In the genomic region with DNA sequence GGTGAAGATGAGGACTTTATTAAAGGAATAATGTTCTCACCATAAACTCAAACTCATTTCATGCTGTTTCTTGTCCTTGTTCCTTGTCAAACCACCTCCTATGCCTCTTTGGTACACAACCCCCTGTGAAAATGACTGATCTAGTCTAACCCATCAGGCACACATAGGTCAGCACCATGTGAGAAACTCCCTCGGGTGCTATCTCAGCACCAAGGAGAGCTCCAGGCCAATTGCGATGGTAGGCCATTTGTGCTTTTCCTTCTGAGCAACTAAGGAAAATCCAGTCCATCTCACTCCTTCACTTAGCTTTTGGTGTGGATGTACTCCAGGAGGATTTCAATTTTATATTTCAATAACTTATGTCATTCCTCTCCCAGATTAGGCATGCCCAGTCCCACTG, we compare ENCODE assay signal across 16 cellular contexts.
DNase-seq lines count a peak whose midpoint lies in the region; ATAC-seq and TF ChIP-seq lines count a peak whose summit lies in the region.
"Had no signal": no experiment of that assay in that cellular context is flagged by ENCODE, and none has a peak within 500 bp of the region (broad histone marks: within the 10 kb centered on the region; RNA-seq: fewer than 3 reads in every experiment).

No MANE protein-coding gene starts in this region.

- H3K9me3 ChIP-seq in HEK293 (ENCODE audit: control insufficient read depth, insufficient read depth, low read depth, low read length), result no peaks in the 10 kb centered on the region
- H3K9me3 ChIP-seq in fibroblast of lung (ENCODE audit: control insufficient read depth, insufficient read depth, low read depth, low read length), result no peaks in the 10 kb centered on the region
- no peaks in the 10 kb centered on the region for H3K9me3 ChIP-seq in CD4-positive, alpha-beta memory T cell (ENCODE audit: control insufficient read depth in 1 of 2, low read length in 2 of 2)
- H3K9me3 ChIP-seq: body of pancreas, esophagus squamous epithelium had no signal

- no peaks in the 10 kb centered on the region for H3K9me3 Mint-ChIP-seq in progenitor cell of endocrine pancreas (ENCODE audit: low read depth)
- peaks cover 0 to 15% (median 0%) of the 10 kb centered on the region in 8 donors for H3K9me3 Mint-ChIP-seq in CD4-positive, alpha-beta memory T cell
- H3K9me3 Mint-ChIP-seq in stimulated activated naive CD8-positive, alpha-beta T cell treated with anti-CD3 and anti-CD28 coated beads, Interleukin-15, amount 100 ng/mL, for 72 hours, result peaks cover 0 to 5% of the 10 kb centered on the region in 2 donors

- H3K36me3 Mint-ChIP-seq in progenitor cell of endocrine pancreas (ENCODE audit: insufficient read depth), result no peaks in the 10 kb centered on the region
- H3K36me3 Mint-ChIP-seq in CD4-positive, alpha-beta memory T cell, result no peaks in the 10 kb centered on the region
- H3K36me3 Mint-ChIP-seq: stimulated activated effector memory CD8-positive, alpha-beta T cell treated with anti-CD3 and anti-CD28 coated beads, Interleukin-12 subunit alpha, Interleukin-12 subunit beta, amount 100 ng/mL, for 72 hours had no signal

- H3K27ac ChIP-seq in HEK293 (ENCODE audit: extremely low read depth, low read depth, low read length) (no peak overlapping the region), fibroblast of lung (ENCODE audit: insufficient read depth, low read length) (no peak overlapping the region)
- H3K27ac ChIP-seq in CD4-positive, alpha-beta memory T cell (ENCODE audit: low read depth, low read length), result no peak overlapping the region
- H3K27ac ChIP-seq: body of pancreas, esophagus squamous epithelium had no signal

- H3K27ac Mint-ChIP-seq in progenitor cell of endocrine pancreas, result no peak overlapping the region
- no peak overlapping the region for H3K27ac Mint-ChIP-seq in CD4-positive, alpha-beta memory T cell
- H3K27ac Mint-ChIP-seq in stimulated activated naive CD8-positive, alpha-beta T cell treated with anti-CD3 and anti-CD28 coated beads, Interleukin-15, amount 100 ng/mL, for 72 hours, result no peak overlapping the region
- H3K27ac Mint-ChIP-seq: stimulated activated effector memory CD8-positive, alpha-beta T cell treated with anti-CD3 and anti-CD28 coated beads, Interleukin-12 subunit alpha, Interleukin-12 subunit beta, amount 100 ng/mL, for 72 hours had no signal

- TF ChIP-seq CTCF in HEK293 (tag by site-specific recombination; IDR thresholded peaks at IDR 0.05), result no peak
- TF ChIP-seq CTCF in fibroblast of lung (conservative IDR thresholded peaks at IDR 0.05 in 1 of 2, IDR thresholded peaks at IDR 0.05 in 1 of 2; ENCODE audit: low read depth in 1 of 2, low read length in 2 of 2), result no peak
- no peak for TF ChIP-seq CTCF in progenitor cell of endocrine pancreas (IDR thresholded peaks at IDR 0.05; ENCODE audit: unreplicated experiment)

- H3K79me2 ChIP-seq in fibroblast of lung (ENCODE audit: control insufficient read depth, insufficient read depth, low read length), result no peaks in the 10 kb centered on the region

- no peak overlapping the region for H3K4me3 Mint-ChIP-seq in progenitor cell of endocrine pancreas (ENCODE audit: low read depth)
- no peak overlapping the region for H3K4me3 Mint-ChIP-seq in CD4-positive, alpha-beta memory T cell
- H3K4me3 Mint-ChIP-seq in stimulated activated naive CD8-positive, alpha-beta T cell treated with anti-CD3 and anti-CD28 coated beads, Interleukin-15, amount 100 ng/mL, for 72 hours, result no peak overlapping the region
- H3K4me3 Mint-ChIP-seq: stimulated activated effector memory CD8-positive, alpha-beta T cell treated with anti-CD3 and anti-CD28 coated beads, Interleukin-12 subunit alpha, Interleukin-12 subunit beta, amount 100 ng/mL, for 72 hours had no signal

- H3K4me2 ChIP-seq in fibroblast of lung (ENCODE audit: extremely low read depth, insufficient read depth, low read length), result no peak overlapping the region

- H3K27me3 ChIP-seq in fibroblast of lung (ENCODE audit: control insufficient read depth, insufficient read depth, low read length), result no peaks in the 10 kb centered on the region
- no peaks in the 10 kb centered on the region for H3K27me3 ChIP-seq in CD4-positive, alpha-beta memory T cell (ENCODE audit: insufficient read depth, low read length)
- H3K27me3 ChIP-seq: body of pancreas, esophagus squamous epithelium had no signal

- no peaks in the 10 kb centered on the region for H3K27me3 Mint-ChIP-seq in progenitor cell of endocrine pancreas
- H3K27me3 Mint-ChIP-seq in CD4-positive, alpha-beta memory T cell, result no peaks in the 10 kb centered on the region
- no peaks in the 10 kb centered on the region for H3K27me3 Mint-ChIP-seq in stimulated activated naive CD8-positive, alpha-beta T cell treated with anti-CD3 and anti-CD28 coated beads, Interleukin-15, amount 100 ng/mL, for 72 hours

- no peak overlapping the region for H2AFZ ChIP-seq in fibroblast of lung (ENCODE audit: low read length)

- DNase-seq in SK-MEL-5 (ENCODE audit: low read depth, low spot score), result peak; percentile 28
- peak; percentile 29 to 47 for DNase-seq in fibroblast of lung (ENCODE audit: low read depth in 2 of 2)
- peak; percentile 27 for DNase-seq in progenitor cell of endocrine pancreas (ENCODE audit: low spot score, unreplicated experiment)
- no peak for DNase-seq in CD4-positive, alpha-beta memory T cell
- DNase-seq in stimulated activated naive CD8-positive, alpha-beta T cell treated with anti-CD3 and anti-CD28 coated beads, Interleukin-15, amount 100 ng/mL, for 72 hours, result no peak
- DNase-seq: body of pancreas; DMS79; esophagus squamous epithelium; left cardiac atrium; NCI-H146; nucleus accumbens; stimulated activated CD4-positive, alpha-beta T cell treated with anti-CD3 and anti-CD28 coated beads, Interleukin-15, amount 100 ng/mL, for 24 hours; T-helper 2 cell had no signal

- no peak for ATAC-seq in HG03342 (IDR thresholded peaks at IDR 0.05; ENCODE audit: unreplicated experiment)
- ATAC-seq in stimulated activated naive CD8-positive, alpha-beta T cell treated with anti-CD3 and anti-CD28 coated beads, Interleukin-15, amount 100 ng/mL, for 72 hours, result no peak
- ATAC-seq: body of pancreas; left cardiac atrium; stimulated activated effector memory CD8-positive, alpha-beta T cell treated with anti-CD3 and anti-CD28 coated beads, Interleukin-12 subunit alpha, Interleukin-12 subunit beta, amount 100 ng/mL, for 72 hours had no signal

- H3K36me3 ChIP-seq in HEK293 (ENCODE audit: control insufficient read depth in 2 of 2, insufficient read depth in 1 of 2, low read length in 2 of 2) (no peaks in the 10 kb centered on the region), fibroblast of lung (ENCODE audit: control insufficient read depth, insufficient read depth, low read length) (no peaks in the 10 kb centered on the region)
- no peaks in the 10 kb centered on the region for H3K36me3 ChIP-seq in CD4-positive, alpha-beta memory T cell (ENCODE audit: insufficient read depth, low read length)
- H3K36me3 ChIP-seq: esophagus squamous epithelium had no signal

- CTCF ChIA-PET in HEK293 (lab: Yijun Ruan, JAX), result interaction anchor here (0.6 kb wide), 1 partner anchor 38 kb away, joined by 3 read pairs; no protein-coding TSS in a partner anchor
- CTCF ChIA-PET in CD4-positive, alpha-beta memory T cell (lab: Charles Lee; ENCODE audit: partially characterized antibody), result no interaction called here

- POLR2A ChIA-PET in HEK293 (lab: Yijun Ruan, JAX), result no interaction called here
- POLR2A ChIA-PET in CD4-positive, alpha-beta memory T cell (lab: Charles Lee; ENCODE audit: partially characterized antibody), result no interaction called here

- H4K20me1 ChIP-seq in fibroblast of lung (ENCODE audit: control insufficient read depth, extremely low read depth, insufficient read depth, low read length), result no peaks in the 10 kb centered on the region

- no peak overlapping the region for H3K4me3 ChIP-seq in HEK293 (ENCODE audit: low read depth, low read length)
- no peak overlapping the region for H3K4me3 ChIP-seq in fibroblast of lung (replicated peaks in 1 of 4; ENCODE audit: control extremely low read depth in 1 of 4, insufficient read depth in 1 of 4, low read depth in 3 of 4, low read length in 4 of 4)
- H3K4me3 ChIP-seq in CD4-positive, alpha-beta memory T cell (ENCODE audit: low read length in 2 of 2), result no peak overlapping the region
- H3K4me3 ChIP-seq: body of pancreas, esophagus squamous epithelium had no signal

- in situ Hi-C loops in SK-MEL-5 (cut with HindIII; ENCODE audit: low pct_unique_long_range_greater_than_20kb, low sequenced_read_pairs), result no loop called here

- peaks cover 12% of the 10 kb centered on the region for H3K4me1 Mint-ChIP-seq in progenitor cell of endocrine pancreas (ENCODE audit: low read depth)
- no peaks in the 10 kb centered on the region for H3K4me1 Mint-ChIP-seq in CD4-positive, alpha-beta memory T cell
- no peaks in the 10 kb centered on the region for H3K4me1 Mint-ChIP-seq in stimulated activated naive CD8-positive, alpha-beta T cell treated with anti-CD3 and anti-CD28 coated beads, Interleukin-15, amount 100 ng/mL, for 72 hours
- H3K4me1 Mint-ChIP-seq: stimulated activated effector memory CD8-positive, alpha-beta T cell treated with anti-CD3 and anti-CD28 coated beads, Interleukin-12 subunit alpha, Interleukin-12 subunit beta, amount 100 ng/mL, for 72 hours had no signal

- intact Hi-C loops in CD4-positive, alpha-beta memory T cell (cut with micrococcal nuclease), result no loop called here

- H3K4me1 ChIP-seq in HEK293 (ENCODE audit: control insufficient read depth, insufficient read depth, low read length) (no peaks in the 10 kb centered on the region), fibroblast of lung (ENCODE audit: control insufficient read depth, extremely low read depth, insufficient read depth, low read length) (no peaks in the 10 kb centered on the region)
- no peaks in the 10 kb centered on the region for H3K4me1 ChIP-seq in CD4-positive, alpha-beta memory T cell (ENCODE audit: insufficient read depth, low read length)
- H3K4me1 ChIP-seq: esophagus squamous epithelium had no signal

- H3K9ac ChIP-seq in fibroblast of lung (ENCODE audit: insufficient read depth, low read length), result no peak overlapping the region

TF ChIP-seq in HEK293, 187 proteins besides CTCF, POLR2A, EP300 and RAD21 (continues in another document):
- TF ChIP-seq ZNF423 (tag by site-specific recombination; IDR thresholded peaks at IDR 0.05), result peak; percentile 52; the same call in 1 of the 2 replicates
- TF ChIP-seq HOXC10 (CRISPR knock-in tag; IDR thresholded peaks at IDR 0.05), result no peak
- TF ChIP-seq ZNF791 (tag by site-specific recombination; IDR thresholded peaks at IDR 0.05), result no peak
- no peak for TF ChIP-seq MYNN (tag by site-specific recombination; IDR thresholded peaks at IDR 0.05; ENCODE audit: borderline replicate concordance)
- no peak for TF ChIP-seq ZBTB8A (tag by site-specific recombination; IDR thresholded peaks at IDR 0.05)
- no peak for TF ChIP-seq YY2 (tag by site-specific recombination; IDR thresholded peaks at IDR 0.05)

Comparison
In these comparisons a context has a peak if more than half of its experiments do, and no peak if none do; other contexts are left out.
1. DNase-seq: peak in SK-MEL-5 (single experiment), fibroblast of lung (2 of 2) and progenitor cell of endocrine pancreas (single experiment); none in CD4-positive, alpha-beta memory T cell (0 of 5) and stimulated activated naive CD8-positive, alpha-beta T cell treated with anti-CD3 and anti-CD28 coated beads, Interleukin-15, amount 100 ng/mL, for 72 hours (0 of 2).